In the genomic region with DNA sequence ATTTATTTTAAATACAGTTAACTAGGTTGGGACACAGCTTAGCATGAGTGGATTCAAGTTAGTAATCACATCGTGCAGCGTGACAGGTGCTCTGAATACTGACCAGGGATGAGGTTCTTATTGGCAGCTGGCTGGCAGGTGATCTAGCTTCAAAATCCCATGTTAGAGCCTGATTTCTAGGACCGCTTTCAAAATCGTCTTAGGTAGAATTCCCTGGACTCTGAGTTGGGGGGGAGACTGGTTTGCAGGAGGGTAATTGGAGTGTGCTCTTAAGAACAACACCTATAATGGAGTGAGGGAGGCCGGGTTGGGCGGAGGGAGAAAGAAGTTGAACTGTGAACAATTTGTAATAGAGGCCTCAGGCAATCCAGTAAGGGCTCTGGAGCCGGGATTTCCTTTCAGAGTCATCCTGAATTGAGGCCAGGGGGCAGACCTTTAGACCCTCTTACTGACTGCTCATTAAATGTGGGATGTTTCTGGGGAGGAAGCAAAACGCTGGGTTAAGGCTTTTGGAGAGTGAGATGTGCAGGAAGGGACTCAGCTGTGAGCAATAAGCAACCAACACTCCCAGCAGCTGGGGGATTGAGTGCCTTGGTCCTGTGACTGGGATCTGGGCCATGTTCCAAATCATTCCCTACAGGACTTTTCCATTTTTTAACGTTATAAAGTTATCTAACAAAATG, we compare ENCODE assay signal across 8 cellular contexts. TPM values are rescaled to one million over a fixed set of nuclear protein-coding genes. Genes with fewer than 3 reads are reported as not detected.
DNase-seq lines count a peak whose midpoint lies in the region; ATAC-seq, FAIRE-seq and TF ChIP-seq lines count a peak whose summit lies in the region.

No MANE protein-coding gene starts in this region.

- no peaks in the 10 kb centered on the region for H3K9me3 Mint-ChIP-seq in nephron

- H3K27me3 ChIP-seq in MG63: no peaks in the 10 kb centered on the region
- H3K27me3 ChIP-seq in bronchial epithelial cell (ENCODE audit: control insufficient read depth, insufficient read depth, low read length): no peaks in the 10 kb centered on the region

- peak; percentile 48 for TF ChIP-seq CTCF in C4-2B (conservative IDR thresholded peaks at IDR 0.05)
- TF ChIP-seq CTCF in bronchial epithelial cell (IDR thresholded peaks at IDR 0.05; ENCODE audit: insufficient read depth, low read length, severe bottlenecking): no peak
- no peak for TF ChIP-seq CTCF in nephron (IDR thresholded peaks at IDR 0.05; ENCODE audit: unreplicated experiment in 3 of 3)

- H3K36me3 Mint-ChIP-seq in nephron (ENCODE audit: low read depth): peaks cover 13% of the 10 kb centered on the region

- no peaks in the 10 kb centered on the region for H3K9me3 ChIP-seq in MG63

- H3K4me3 Mint-ChIP-seq in nephron: peak overlapping the region; percentile 84 to 94 (median 85)

- peaks cover 19% of the 10 kb centered on the region for H3K4me1 Mint-ChIP-seq in nephron

- H3K27me3 Mint-ChIP-seq in nephron (ENCODE audit: low read depth): peaks cover 3% of the 10 kb centered on the region

- H3K27ac ChIP-seq in C4-2B: peak overlapping the region; percentile 97; the same call in 1 of the 2 replicates

- peak overlapping the region; percentile 93 to 98 (median 94) for H3K27ac Mint-ChIP-seq in nephron

- no peak for ATAC-seq in GM21528 (IDR thresholded peaks at IDR 0.05; ENCODE audit: low FRiP score, unreplicated experiment)
- ATAC-seq in HG02870 (IDR thresholded peaks at IDR 0.05; ENCODE audit: unreplicated experiment): no peak

- FAIRE-seq in bronchial epithelial cell (lab: Jason Lieb, UNC): no peak

- H3K36me3 ChIP-seq in MG63 (peaks cover 25% of the 10 kb centered on the region), bronchial epithelial cell (ENCODE audit: control insufficient read depth, insufficient read depth, low read length) (peaks cover 4% of the 10 kb centered on the region)

- H3K4me3 ChIP-seq in MG63: peak overlapping the region; percentile 94
- H3K4me3 ChIP-seq in bronchial epithelial cell (ENCODE audit: low read depth, low read length): peak overlapping the region; percentile 84

- DNase-seq in MG63 (peak; percentile 29), bronchial epithelial cell (ENCODE audit: low read depth) (no peak), NCI-H2196 treated with DMSO at 0.1 percent for 48 hours (lab: John Stamatoyannopoulos, UW; ENCODE audit: unreplicated experiment) (no peak)
- no peak for DNase-seq in effector CD4-positive, alpha-beta T cell

RNA-seq across cellular contexts. Expression of a gene that starts 0.9 kb away (rescaled TPM):
- total RNA-seq in MG63 (2014; rRNA removed; shearing (Covaris generic); ENCODE audit: low replicate concordance): 44.1 and 80.0 TPM in 2 replicates
- total RNA-seq in bronchial epithelial cell: 29.2 and 31.0 TPM in 2 replicates
